Comparison of ENCODE assay signal across 10 cellular contexts in genomic region chr16:79021991-79022390, GRCh38.
"Had no signal": no experiment of that assay in that cellular context is flagged by ENCODE, and none has a peak within 500 bp of the region (broad histone marks: within the 10 kb centered on the region; RNA-seq: fewer than 3 reads in every experiment).

No MANE protein-coding gene starts in this region.

- H3K27ac ChIP-seq: GM23248, HL-60 had no signal

- DNase-seq: GM23248, GOT3, H9, HCEC 1CT, IMR-90, KG1 had no signal

- FAIRE-seq: H54, HTR-8/SVneo, K562 had no signal

- H2AFZ ChIP-seq: GM23248 had no signal

- ATAC-seq: K562 had no signal

- H3K9me3 Mint-ChIP-seq: H9 had no signal

- H3K4me3 Mint-ChIP-seq: H9 had no signal

- H3K4me3 ChIP-seq: GM23248, K562 had no signal

- H3K9ac ChIP-seq: GM23248 had no signal
